8 cellular contexts compared by ENCODE assay signal in the genomic region with DNA sequence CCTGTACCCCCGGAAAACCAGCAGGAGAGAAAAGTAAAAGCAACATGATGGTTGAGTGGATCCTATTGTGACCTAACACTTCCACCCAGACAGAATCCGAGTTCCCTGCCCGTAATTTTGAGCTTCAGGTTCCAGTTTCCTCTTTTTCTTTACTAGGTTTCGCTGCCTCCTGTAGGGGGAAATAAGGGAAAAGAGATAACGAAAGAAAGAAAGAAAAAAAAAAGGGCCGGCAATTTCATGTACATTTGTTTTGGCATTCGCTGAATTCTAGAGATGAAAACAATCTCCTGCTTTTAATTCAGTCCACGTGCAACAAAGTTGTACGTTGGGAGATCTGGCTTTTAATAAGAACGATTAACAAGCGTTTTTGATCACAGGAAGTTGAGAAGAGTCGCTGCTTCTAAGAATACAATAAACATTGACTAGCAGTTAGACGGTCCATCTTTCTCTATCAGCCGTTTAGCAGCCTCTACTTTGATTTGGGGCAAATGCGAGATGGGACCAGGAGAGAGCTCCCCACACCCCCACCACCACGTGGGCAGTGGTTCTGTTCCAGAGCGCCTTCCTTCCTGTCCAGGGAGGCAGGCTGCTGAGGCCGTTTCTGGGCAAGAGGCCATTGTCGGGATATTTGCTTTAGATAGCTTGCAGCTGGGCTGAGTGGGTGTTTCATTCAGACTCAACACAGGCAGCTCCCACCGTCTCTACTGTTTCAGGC.
DNase-seq lines count a peak whose midpoint lies in the region; ATAC-seq and TF ChIP-seq lines count a peak whose summit lies in the region.

No MANE protein-coding gene starts in this region.

- intact Hi-C loops in gastrocnemius medialis (cut with DNase I; ENCODE audit: low total_unique reads), result loop anchor here (5.0 to 10.0 kb wide), 2 partner anchors 153 to 320 kb away; no protein-coding TSS in a partner anchor

- H3K27ac ChIP-seq in right atrium auricular region, result peak overlapping the region; percentile 55 to 91
- peak overlapping the region; percentile 75 to 90 (median 82) for H3K27ac ChIP-seq in gastrocnemius medialis

- H3K4me3 ChIP-seq in right atrium auricular region (peak overlapping the region in 1 of 2 donors; percentile 25), gastrocnemius medialis (peak overlapping the region in 2 of 4 donors; percentile 8 to 17)

- TF ChIP-seq CTCF in right atrium auricular region (IDR thresholded peaks at IDR 0.05), result peak in 1 of 2 donors; percentile 24
- TF ChIP-seq CTCF in gastrocnemius medialis (IDR thresholded peaks at IDR 0.05 in 4 of 5, conservative IDR thresholded peaks at IDR 0.05 in 1 of 5), result no peak

- in situ Hi-C loops in gastrocnemius medialis (cut with MboI; ENCODE audit: low sequenced_read_pairs in 4 of 4), result no loop called here

- H3K36me3 ChIP-seq in right atrium auricular region, result no peaks in the 10 kb centered on the region
- H3K36me3 ChIP-seq in gastrocnemius medialis, result no peaks in the 10 kb centered on the region

- no peak for TF ChIP-seq POLR2A in gastrocnemius medialis (IDR thresholded peaks at IDR 0.05)

- DNase-seq in CD1c-positive myeloid dendritic cell (ENCODE audit: extremely low spot score), result peak; percentile 65
- DNase-seq in MV-4-11 (lab: John Stamatoyannopoulos, UW), result peak; percentile 78
- DNase-seq in activated naive CD4-positive, alpha-beta T cell treated with anti-CD3 and anti-CD28 coated beads, Interleukin-2, amount 50 U/mL, for 16 hours, result peak; percentile 20
- peak; percentile 79 for DNase-seq in right atrium auricular region (ENCODE audit: low spot score)
- DNase-seq in gastrocnemius medialis, result peak in 1 of 2 donors; percentile 49
- DNase-seq in activated gamma-delta T cell treated with Interleukin-2 at 50 U/mL for 16 hours, result no peak

- no peaks in the 10 kb centered on the region for H3K27me3 ChIP-seq in right atrium auricular region
- no peaks in the 10 kb centered on the region for H3K27me3 ChIP-seq in gastrocnemius medialis

- H3K9me3 ChIP-seq in right atrium auricular region, result no peaks in the 10 kb centered on the region
- H3K9me3 ChIP-seq in gastrocnemius medialis, result no peaks in the 10 kb centered on the region

- ATAC-seq in gastrocnemius medialis (no peak), GM19324 (IDR thresholded peaks at IDR 0.05; ENCODE audit: low FRiP score, unreplicated experiment) (no peak), HG03159 (IDR thresholded peaks at IDR 0.05; ENCODE audit: unreplicated experiment) (no peak)

- H3K4me1 ChIP-seq in right atrium auricular region, result peaks cover 0 to 45% of the 10 kb centered on the region in 2 donors
- peaks cover 58 to 82% of the 10 kb centered on the region in 2 donors for H3K4me1 ChIP-seq in gastrocnemius medialis
